Comparison of ENCODE assay signal across 2 cellular contexts in the genomic region with DNA sequence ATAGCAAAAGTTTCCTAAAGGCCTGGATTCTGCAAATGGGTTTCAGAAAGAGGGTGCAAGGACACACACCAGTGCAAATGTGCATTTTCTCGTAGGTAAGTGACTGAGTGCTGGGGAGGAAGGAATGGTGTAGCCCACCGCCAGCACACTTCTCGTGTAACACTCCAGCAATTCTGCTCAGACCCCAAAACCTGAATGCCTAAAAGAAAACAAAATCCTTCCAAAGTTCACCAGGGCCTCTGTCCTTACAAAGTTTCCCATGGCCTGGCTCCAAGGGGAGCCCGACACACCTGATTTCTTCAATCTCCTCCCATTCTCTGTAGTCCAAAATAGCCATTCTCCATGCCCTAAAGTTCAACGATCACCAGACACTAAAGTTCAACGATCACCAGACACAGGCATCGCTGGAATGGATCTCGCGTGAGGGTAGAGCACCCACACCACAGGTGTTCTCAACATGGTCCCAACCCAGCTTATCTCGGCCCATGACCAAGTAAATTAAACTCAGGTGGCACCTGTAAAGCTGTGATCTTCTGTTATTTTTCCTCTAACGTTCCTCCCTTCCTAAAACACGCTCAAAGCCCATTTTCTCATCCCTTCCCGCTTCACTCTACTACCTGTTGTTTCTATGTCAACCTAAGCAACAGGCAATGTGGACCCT.
TF ChIP-seq lines count a peak whose summit lies in the region.

No MANE protein-coding gene starts in this region.

TF ChIP-seq in IMR-90, 13 proteins besides CTCF, POLR2A, EP300 and RAD21:
- TF ChIP-seq BHLHE40 (IDR thresholded peaks at IDR 0.05; ENCODE audit: low read depth, low read length) (no peak), NFE2L2 (IDR thresholded peaks at IDR 0.05; ENCODE audit: low read depth, low read length) (no peak)

TF ChIP-seq in HEK293T, 16 proteins besides CTCF, POLR2A, EP300 and RAD21:
- TF ChIP-seq FOXA1 (IDR thresholded peaks at IDR 0.05) (no peak), L3MBTL2 (conservative IDR thresholded peaks at IDR 0.05) (no peak), ELF4 (IDR thresholded peaks at IDR 0.05) (no peak), SUZ12 (IDR thresholded peaks at IDR 0.05) (no peak), NFRKB (IDR thresholded peaks at IDR 0.05) (no peak), SP1 (IDR thresholded peaks at IDR 0.05) (no peak), ARNT (IDR thresholded peaks at IDR 0.05) (no peak), CTBP1 (IDR thresholded peaks at IDR 0.05; ENCODE audit: borderline replicate concordance) (no peak), BHLHE40 (IDR thresholded peaks at IDR 0.05; ENCODE audit: borderline replicate concordance) (no peak), FOXM1 (IDR thresholded peaks at IDR 0.05; ENCODE audit: borderline replicate concordance) (no peak), LEF1 (IDR thresholded peaks at IDR 0.05; ENCODE audit: borderline replicate concordance) (no peak)
- TF ChIP-seq, protein P1, sequence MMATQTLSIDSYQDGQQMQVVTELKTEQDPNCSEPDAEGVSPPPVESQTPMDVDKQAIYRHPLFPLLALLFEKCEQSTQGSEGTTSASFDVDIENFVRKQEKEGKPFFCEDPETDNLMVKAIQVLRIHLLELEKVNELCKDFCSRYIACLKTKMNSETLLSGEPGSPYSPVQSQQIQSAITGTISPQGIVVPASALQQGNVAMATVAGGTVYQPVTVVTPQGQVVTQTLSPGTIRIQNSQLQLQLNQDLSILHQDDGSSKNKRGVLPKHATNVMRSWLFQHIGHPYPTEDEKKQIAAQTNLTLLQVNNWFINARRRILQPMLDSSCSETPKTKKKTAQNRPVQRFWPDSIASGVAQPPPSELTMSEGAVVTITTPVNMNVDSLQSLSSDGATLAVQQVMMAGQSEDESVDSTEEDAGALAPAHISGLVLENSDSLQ (IDR thresholded peaks at IDR 0.05) = no peak
